ENCODE assay signal across 17 cellular contexts in the genomic region with DNA sequence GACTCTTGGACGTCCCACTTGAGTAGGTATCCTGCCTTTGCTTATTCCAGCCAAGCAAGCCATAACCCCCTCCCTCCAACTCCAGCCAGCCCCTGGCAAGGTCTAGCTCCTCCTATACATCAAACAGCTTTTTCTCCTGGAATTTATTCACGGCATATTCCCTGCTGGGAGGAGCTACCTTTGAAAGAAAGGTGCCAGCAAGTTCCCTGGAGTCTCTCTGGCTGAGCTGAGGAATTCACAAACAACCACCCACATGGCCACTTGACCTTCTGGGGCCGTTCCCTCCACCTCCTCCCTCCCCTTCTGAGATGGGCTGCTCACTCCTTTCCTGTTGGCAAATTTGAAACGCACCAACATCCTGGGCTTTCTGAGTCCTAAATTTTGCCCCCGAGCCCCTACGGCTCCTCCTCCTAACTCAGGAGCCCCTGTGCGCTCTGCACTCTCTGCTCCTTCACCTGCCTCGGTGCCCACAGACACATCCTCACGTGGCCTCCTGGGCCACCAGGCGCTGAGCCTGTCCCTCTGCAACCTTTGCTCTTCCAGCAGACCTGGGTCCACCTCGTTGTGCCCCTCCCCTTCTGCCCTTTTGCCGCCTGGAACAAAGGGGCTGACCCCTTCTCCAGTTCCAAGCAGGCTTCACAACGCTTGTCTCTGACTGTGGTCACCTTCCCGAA. TPM values are rescaled to one million over a fixed set of nuclear protein-coding genes. Genes with fewer than 3 reads are reported as not detected.
DNase-seq lines count a peak whose midpoint lies in the region; ATAC-seq and TF ChIP-seq lines count a peak whose summit lies in the region.
"Had no signal": no experiment of that assay in that cellular context is flagged by ENCODE, and none has a peak within 500 bp of the region (broad histone marks: within the 10 kb centered on the region; RNA-seq: fewer than 3 reads in every experiment).

No MANE protein-coding gene starts in this region.

- H3K9me3 ChIP-seq in HUES6 (ENCODE audit: control insufficient read depth, insufficient read depth, low read depth, low read length) (no peaks in the 10 kb centered on the region), hepatocyte (ENCODE audit: low read depth) (no peaks in the 10 kb centered on the region), mesenchymal stem cell (ENCODE audit: control insufficient read depth, low read length) (no peaks in the 10 kb centered on the region), thyroid gland (no peaks in the 10 kb centered on the region), suprapubic skin (no peaks in the 10 kb centered on the region), SJCRH30 (replicated peaks) (no peaks in the 10 kb centered on the region)
- H3K9me3 ChIP-seq: MG63, stomach, vagina had no signal

- WGBS in hepatocyte (ENCODE audit: low lambda C conversion rate, missing lambda C conversion rate): 29% methylated on average over 13 of the region's 14 CpGs
- 34% methylated on average over 14 of the region's 14 CpGs for WGBS in mesenchymal stem cell
- WGBS in thyroid gland, 2 donors: 41 to 49% methylated on average over 14 of the region's 14 CpGs
- 71% methylated on average over 14 of the region's 14 CpGs for WGBS in suprapubic skin

- no peak overlapping the region for H3K18ac ChIP-seq in mesenchymal stem cell (ENCODE audit: low read depth in 1 of 2, low read length in 2 of 2)

- TF ChIP-seq CTCF in hepatocyte (IDR thresholded peaks at IDR 0.05; ENCODE audit: poor library complexity) (no peak), thyroid gland (IDR thresholded peaks at IDR 0.05) (peak in 1 of 6 experiments; percentile 3), suprapubic skin (IDR thresholded peaks at IDR 0.05) (no peak)

- H4K91ac ChIP-seq in mesenchymal stem cell (ENCODE audit: low read length): peak overlapping the region; percentile 25

- H2AFZ ChIP-seq in hepatocyte (peak overlapping the region; percentile 5), mesenchymal stem cell (ENCODE audit: low read depth, low read length) (no peak overlapping the region)
- H2AFZ ChIP-seq: PC-9 had no signal

- intact Hi-C loops in thyroid gland (cut with DNase I): loop anchor here (10.0 kb wide), 1 partner anchor 50 kb away; a partner anchor contains a TSS

- H3K27me3 ChIP-seq in HUES6 (ENCODE audit: control insufficient read depth, insufficient read depth, low read length) (no peaks in the 10 kb centered on the region), hepatocyte (peaks cover 5% of the 10 kb centered on the region), mesenchymal stem cell (ENCODE audit: control insufficient read depth in 1 of 2, insufficient read depth in 1 of 2, low read length in 2 of 2) (no peaks in the 10 kb centered on the region), thyroid gland (no peaks in the 10 kb centered on the region), suprapubic skin (no peaks in the 10 kb centered on the region), SJCRH30 (no peaks in the 10 kb centered on the region)
- H3K27me3 ChIP-seq: MG63, stomach, vagina had no signal

- peak overlapping the region; percentile 54 for H3K9ac ChIP-seq in HUES6 (ENCODE audit: low read length)
- no peak overlapping the region for H3K9ac ChIP-seq in mesenchymal stem cell (ENCODE audit: low read length)

- no peak overlapping the region for H4K8ac ChIP-seq in mesenchymal stem cell (ENCODE audit: low read length)

- peaks cover 37% of the 10 kb centered on the region for H3K4me1 ChIP-seq in HUES6 (ENCODE audit: control insufficient read depth, insufficient read depth, low read length)
- H3K4me1 ChIP-seq in hepatocyte (ENCODE audit: insufficient read depth): peaks cover 8% of the 10 kb centered on the region
- H3K4me1 ChIP-seq in mesenchymal stem cell (ENCODE audit: control insufficient read depth, insufficient read depth, low read depth, low read length): peaks cover 26% of the 10 kb centered on the region
- H3K4me1 ChIP-seq in thyroid gland: peaks cover 42 to 60% of the 10 kb centered on the region in 2 donors
- no peaks in the 10 kb centered on the region for H3K4me1 ChIP-seq in suprapubic skin
- H3K4me1 ChIP-seq in SJCRH30: no peaks in the 10 kb centered on the region

- no peaks in the 10 kb centered on the region for H3K9me2 ChIP-seq in hepatocyte (replicated peaks; ENCODE audit: insufficient read depth)

- H2BK15ac ChIP-seq in mesenchymal stem cell (ENCODE audit: low read depth, poor library complexity, severe bottlenecking): no peak overlapping the region

- no peak overlapping the region for H2BK120ac ChIP-seq in mesenchymal stem cell (ENCODE audit: low read depth, low read length)

- H3K79me1 ChIP-seq in mesenchymal stem cell (replicated peaks; ENCODE audit: low read length, poor library complexity, severe bottlenecking): peaks cover 31% of the 10 kb centered on the region

- no peak overlapping the region; the same call in 1 of the 2 replicates for H3K27ac ChIP-seq in HUES6 (ENCODE audit: low read depth, low read length)
- no peak overlapping the region for H3K27ac ChIP-seq in hepatocyte
- H3K27ac ChIP-seq in mesenchymal stem cell (ENCODE audit: low read length, poor library complexity, severe bottlenecking): no peak overlapping the region
- peak overlapping the region; percentile 74 to 92 (median 81) for H3K27ac ChIP-seq in thyroid gland
- no peak overlapping the region for H3K27ac ChIP-seq in suprapubic skin
- no peak overlapping the region for H3K27ac ChIP-seq in SJCRH30
- H3K27ac ChIP-seq: PC-9, SK-N-MC, stomach, vagina had no signal

- DNase-seq in hepatocyte (ENCODE audit: low spot score) (peak; percentile 30), mesenchymal stem cell (peak; percentile 11), thyroid gland (peak; percentile 90 to 91), suprapubic skin (ENCODE audit: low spot score in 2 of 2) (no peak), SJCRH30 (no peak)
- DNase-seq: activated CD4-positive, alpha-beta T cell treated with anti-CD3 and anti-CD28 coated beads for 36 hours; activated gamma-delta T cell; COR-L47; effector memory CD4-positive, alpha-beta T cell; MG63; NCI-H146; PC-9; stomach had no signal

- no peak overlapping the region for H3K4ac ChIP-seq in mesenchymal stem cell (ENCODE audit: low read depth in 1 of 2, low read length in 2 of 2)

- ATAC-seq in GM21515 (IDR thresholded peaks at IDR 0.05; ENCODE audit: unreplicated experiment): no peak
- ATAC-seq: activated CD4-positive, alpha-beta T cell treated with anti-CD3 and anti-CD28 coated beads for 36 hours had no signal

- peak overlapping the region; percentile 21 for H3K4me2 ChIP-seq in hepatocyte
- H3K4me2 ChIP-seq in mesenchymal stem cell (ENCODE audit: low read length, poor library complexity, severe bottlenecking): no peak overlapping the region
- H3K4me2 ChIP-seq: PC-9 had no signal

- TF ChIP-seq POLR2A in thyroid gland (IDR thresholded peaks at IDR 0.05): peak in 1 of 2 donors; percentile 36
- TF ChIP-seq POLR2A in suprapubic skin (IDR thresholded peaks at IDR 0.05): no peak

- H3K36me3 ChIP-seq in HUES6 (ENCODE audit: control insufficient read depth, insufficient read depth, low read length): no peaks in the 10 kb centered on the region
- H3K36me3 ChIP-seq in hepatocyte (replicated peaks; ENCODE audit: insufficient read depth, low read depth): no peaks in the 10 kb centered on the region
- peaks cover 53 to 61% of the 10 kb centered on the region in 2 experiments for H3K36me3 ChIP-seq in mesenchymal stem cell (ENCODE audit: control insufficient read depth in 1 of 2, insufficient read depth in 2 of 2, low read depth in 1 of 2, low read length in 2 of 2)
- no peaks in the 10 kb centered on the region for H3K36me3 ChIP-seq in thyroid gland
- H3K36me3 ChIP-seq in suprapubic skin: no peaks in the 10 kb centered on the region
- no peaks in the 10 kb centered on the region for H3K36me3 ChIP-seq in SJCRH30
- H3K36me3 ChIP-seq: MG63, vagina had no signal

- no peak overlapping the region for H2BK5ac ChIP-seq in mesenchymal stem cell (ENCODE audit: low read depth, low read length, poor library complexity, severe bottlenecking)

- H4K20me1 ChIP-seq in hepatocyte (ENCODE audit: insufficient read depth, poor library complexity, severe bottlenecking): no peaks in the 10 kb centered on the region

- no peak overlapping the region for H2BK12ac ChIP-seq in mesenchymal stem cell (ENCODE audit: low read length in 2 of 2)

- no peaks in the 10 kb centered on the region for H3K79me2 ChIP-seq in hepatocyte

- H2AK5ac ChIP-seq in mesenchymal stem cell (ENCODE audit: low read length, severe bottlenecking): no peak overlapping the region

- H3K23ac ChIP-seq in mesenchymal stem cell (ENCODE audit: low read length in 2 of 2): no peak overlapping the region

- no peak for TF ChIP-seq EP300 in suprapubic skin (IDR thresholded peaks at IDR 0.05)

- H3K4me3 ChIP-seq in HUES6 (ENCODE audit: low read depth, low read length): peak overlapping the region; percentile 17; the same call in 1 of the 2 replicates
- no peak overlapping the region for H3K4me3 ChIP-seq in hepatocyte
- no peak overlapping the region for H3K4me3 ChIP-seq in mesenchymal stem cell (ENCODE audit: insufficient read depth in 1 of 2, low read depth in 1 of 2, low read length in 2 of 2)
- H3K4me3 ChIP-seq in thyroid gland (replicated peaks in 1 of 3): no peak overlapping the region
- no peak overlapping the region for H3K4me3 ChIP-seq in suprapubic skin
- no peak overlapping the region for H3K4me3 ChIP-seq in SJCRH30
- H3K4me3 ChIP-seq: MG63, PC-9, SK-N-MC, stomach, vagina had no signal

- H3K14ac ChIP-seq in mesenchymal stem cell (ENCODE audit: low read length in 2 of 2): no peak overlapping the region

RNA-seq across cellular contexts. Expression of a gene that starts 48.0 kb away (rescaled TPM):
- 7.9 and 9.9 TPM in 2 replicates for total RNA-seq in hepatocyte
- polyA plus RNA-seq in hepatocyte: 8.7 and 10.7 TPM in 2 replicates
- polyA plus RNA-seq in mesenchymal stem cell (2013, experiment 1 of 2): 3.9 TPM
- 3.8 TPM for polyA plus RNA-seq in mesenchymal stem cell (2013, experiment 2 of 2)
- 10 to 100 TPM; 22.6 to 37.3 (median 34.6) TPM for total RNA-seq in thyroid gland
- total RNA-seq in suprapubic skin: 10 to 100 TPM in 3 of 4 donors, 1 to 10 TPM in 1; 9.6 to 26.6 (median 18.2) TPM
- 0.79 and 1.3 TPM in 2 replicates for total RNA-seq in SJCRH30 (2014; rRNA removed; shearing (Covaris generic))

Comparison
In these comparisons a context has a peak if more than half of its experiments do, and no peak if none do; other contexts are left out.
1. H3K27ac ChIP-seq: peak in thyroid gland (3 of 3); none in HUES6 (single experiment), hepatocyte (single experiment), mesenchymal stem cell (single experiment), suprapubic skin (single experiment) and SJCRH30 (single experiment).
2. DNase-seq: peak in hepatocyte (single experiment), mesenchymal stem cell (single experiment) and thyroid gland (2 of 2); none in suprapubic skin (0 of 2) and SJCRH30 (0 of 2).